ENCODE assay signal across 16 cellular contexts in the genomic region with DNA sequence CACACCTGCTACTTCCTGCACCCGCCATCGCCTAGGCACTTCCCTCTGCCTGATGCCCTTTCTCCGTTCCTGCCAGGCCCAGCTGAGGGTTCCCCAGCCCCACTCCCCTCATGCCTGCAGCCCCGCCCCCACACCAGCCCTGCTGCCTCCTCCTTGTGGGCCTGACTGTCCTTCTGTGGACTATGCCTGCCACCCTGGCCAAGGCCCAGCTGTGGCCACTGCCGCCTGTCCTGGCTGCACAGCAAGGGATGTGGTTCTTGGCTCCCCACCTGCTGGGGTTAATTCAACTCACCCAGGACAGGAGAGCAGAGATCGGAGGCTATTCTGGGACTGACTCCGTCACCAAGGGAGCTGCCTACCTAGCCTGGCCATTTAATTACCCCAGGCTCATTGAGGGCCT. TPM values are rescaled to one million over a fixed set of nuclear protein-coding genes. Genes with fewer than 3 reads are reported as not detected.
A peak's percentile ranks its signal among the peaks of the same experiment; 100 is the strongest.
DNase-seq lines count a peak whose midpoint lies in the region; ATAC-seq and TF ChIP-seq lines count a peak whose summit lies in the region.
"Had no signal": no experiment of that assay in that cellular context is flagged by ENCODE, and none has a peak within 500 bp of the region (broad histone marks: within the 10 kb centered on the region; RNA-seq: fewer than 3 reads in every experiment).

No MANE protein-coding gene starts in this region.

- no peak for ATAC-seq in GM21576 (IDR thresholded peaks at IDR 0.05; ENCODE audit: unreplicated experiment)
- no peak for ATAC-seq in GM18517 (IDR thresholded peaks at IDR 0.05; ENCODE audit: unreplicated experiment)

- DNase-seq in H7 (peak; percentile 74), endodermal cell (peak; percentile 62), neural progenitor cell (ENCODE audit: low spot score) (no peak), GDM1 (lab: John Stamatoyannopoulos, UW) (no peak), T-helper 9 cell (no peak)
- DNase-seq: AML-193; H9; NCI-H1436; NCI-H2227 treated with DMSO at 0.1 percent for 48 hours; NCI-H526; NK-92 treated with Interleukin-12 subunit alpha and Interleukin-12 subunit beta, amount 100 ng/mL, for 24 hours had no signal

- H3K4me3 ChIP-seq in BLaER1 treated with 17β-estradiol and CSF1 and Interleukin-3, amounts not matched to agents 10 nM and 100 nM: no peak overlapping the region
- H3K4me3 ChIP-seq in H7 (ENCODE audit: insufficient read depth, low read depth, low read length) (no peak overlapping the region), endodermal cell (ENCODE audit: low read length) (no peak overlapping the region), neural progenitor cell (no peak overlapping the region)

- peaks cover 13 to 61% (median 42%) of the 10 kb centered on the region in 10 experiments; a peak in 19 of 20 replicates for H3K4me1 ChIP-seq in BLaER1 treated with 17β-estradiol and CSF1 and Interleukin-3, amounts not matched to agents 10 nM and 100 nM
- H3K4me1 ChIP-seq in endodermal cell (ENCODE audit: control insufficient read depth, insufficient read depth, low read length) (no peaks in the 10 kb centered on the region), neural progenitor cell (peaks cover 16% of the 10 kb centered on the region)

- no peak overlapping the region for H2AFZ ChIP-seq in neural progenitor cell (replicated peaks)

- H4K20me1 ChIP-seq in BLaER1 treated with 17β-estradiol and CSF1 and Interleukin-3, amounts not matched to agents 10 nM and 100 nM: peaks cover 0 to 72% (median 21%) of the 10 kb centered on the region in 11 experiments; a peak in 13 of 22 replicates
- H4K20me1 ChIP-seq in neural progenitor cell (ENCODE audit: low read depth): peaks cover 26% of the 10 kb centered on the region

- TF ChIP-seq CTCF in endodermal cell (conservative IDR thresholded peaks at IDR 0.05) (no peak), neural progenitor cell (IDR thresholded peaks at IDR 0.05) (no peak)

- H3K4me2 ChIP-seq in BLaER1 treated with 17β-estradiol and CSF1 and Interleukin-3, amounts not matched to agents 10 nM and 100 nM: peak overlapping the region in 6 of 11 experiments; percentile 12 to 36 (median 24); a peak in 9 of 22 replicates
- no peak overlapping the region for H3K4me2 ChIP-seq in neural progenitor cell

- no peaks in the 10 kb centered on the region for H3K4me1 Mint-ChIP-seq in endodermal cell
- peaks cover 15% of the 10 kb centered on the region for H3K4me1 Mint-ChIP-seq in neural progenitor cell

- H3F3A ChIP-seq in neural progenitor cell (ENCODE audit: low read depth): no peaks in the 10 kb centered on the region

- H3K27ac Mint-ChIP-seq in endodermal cell: no peak overlapping the region
- H3K27ac Mint-ChIP-seq in neural progenitor cell: peak overlapping the region; percentile 42
- H3K27ac Mint-ChIP-seq: IgD-negative memory B cell had no signal

- 77 to 92% methylated on average over 4 to 7 of the region's 7 CpGs for WGBS in endodermal cell (ENCODE audit: insufficient coverage in 1 of 2, insufficient read length in 1 of 2), 2 experiments

- H3K36me3 ChIP-seq in BLaER1 treated with 17β-estradiol and CSF1 and Interleukin-3, amounts not matched to agents 10 nM and 100 nM: peaks cover 0 to 5% (median 0%) of the 10 kb centered on the region in 11 experiments; a peak in 1 of 22 replicates
- no peaks in the 10 kb centered on the region; the same call in 1 of the 2 replicates for H3K36me3 ChIP-seq in H7 (replicated peaks; ENCODE audit: control insufficient read depth, insufficient read depth, low read length)
- H3K36me3 ChIP-seq in endodermal cell (ENCODE audit: control insufficient read depth, insufficient read depth, low read length): peaks cover 21% of the 10 kb centered on the region
- H3K36me3 ChIP-seq in neural progenitor cell: no peaks in the 10 kb centered on the region

- H3K27ac ChIP-seq in BLaER1 treated with 17β-estradiol and CSF1 and Interleukin-3, amounts not matched to agents 10 nM and 100 nM: no peak overlapping the region
- H3K27ac ChIP-seq in endodermal cell (ENCODE audit: low read depth, low read length): no peak overlapping the region
- H3K27ac ChIP-seq in neural progenitor cell: no peak overlapping the region
- H3K27ac ChIP-seq: RWPE1 had no signal

- H3K27me3 Mint-ChIP-seq in endodermal cell (ENCODE audit: insufficient read depth): no peaks in the 10 kb centered on the region
- peaks cover 4% of the 10 kb centered on the region for H3K27me3 Mint-ChIP-seq in neural progenitor cell (ENCODE audit: insufficient read depth, low read depth)

- no peaks in the 10 kb centered on the region for H3K36me3 Mint-ChIP-seq in endodermal cell (ENCODE audit: low read depth)
- no peaks in the 10 kb centered on the region for H3K36me3 Mint-ChIP-seq in neural progenitor cell
- H3K36me3 Mint-ChIP-seq: IgD-negative memory B cell had no signal

- H3K4me3 Mint-ChIP-seq in endodermal cell: no peak overlapping the region
- no peak overlapping the region for H3K4me3 Mint-ChIP-seq in neural progenitor cell
- H3K4me3 Mint-ChIP-seq: H9, IgD-negative memory B cell had no signal

- H3K27me3 ChIP-seq in BLaER1 treated with 17β-estradiol and CSF1 and Interleukin-3, amounts not matched to agents 10 nM and 100 nM: no peaks in the 10 kb centered on the region; a peak in 2 of 22 replicates
- H3K27me3 ChIP-seq in H7 (ENCODE audit: control insufficient read depth, insufficient read depth, low read length): no peaks in the 10 kb centered on the region
- H3K27me3 ChIP-seq in endodermal cell (ENCODE audit: control insufficient read depth, insufficient read depth, low read length, poor library complexity, severe bottlenecking): no peaks in the 10 kb centered on the region
- H3K27me3 ChIP-seq in neural progenitor cell: no peaks in the 10 kb centered on the region

- H3K9ac ChIP-seq in BLaER1 treated with 17β-estradiol and CSF1 and Interleukin-3, amounts not matched to agents 10 nM and 100 nM: no peak overlapping the region
- no peak overlapping the region for H3K9ac ChIP-seq in endodermal cell (ENCODE audit: extremely low read depth, low read length, poor library complexity, severe bottlenecking)
- no peak overlapping the region for H3K9ac ChIP-seq in neural progenitor cell

- H3K9me3 Mint-ChIP-seq in endodermal cell (no peaks in the 10 kb centered on the region), neural progenitor cell (no peaks in the 10 kb centered on the region)
- H3K9me3 Mint-ChIP-seq: H9, IgD-negative memory B cell had no signal

- H3K79me2 ChIP-seq in neural progenitor cell (ENCODE audit: low read depth): no peaks in the 10 kb centered on the region

- H3K9me3 ChIP-seq in BLaER1 treated with 17β-estradiol and CSF1 and Interleukin-3, amounts not matched to agents 10 nM and 100 nM (replicated peaks in 1 of 11): no peaks in the 10 kb centered on the region
- H3K9me3 ChIP-seq in endodermal cell (ENCODE audit: control insufficient read depth, low read length) (no peaks in the 10 kb centered on the region), neural progenitor cell (ENCODE audit: low read depth) (no peaks in the 10 kb centered on the region)

RNA-seq across cellular contexts. Expression of a gene that starts 7.5 kb away (rescaled TPM):
- 12.3 and 12.9 TPM in 2 replicates for total RNA-seq in H7 (2014; rRNA removed; shearing (Covaris generic))
- total RNA-seq in endodermal cell (10 to 100 TPM; 12.2 to 17.2 TPM), neural progenitor cell (ENCODE audit: low replicate concordance) (4.3 and 7.8 TPM in 2 replicates)
- polyA plus RNA-seq in endodermal cell (2013, experiment 1 of 2): 15.2 TPM
- polyA plus RNA-seq in endodermal cell (2013, experiment 2 of 2): 13.7 TPM

RNA-seq across cellular contexts. Expression of a gene that starts 31.7 kb away (rescaled TPM):
- total RNA-seq in H7 (2014; rRNA removed; shearing (Covaris generic)): 24.2 and 26.1 TPM in 2 replicates
- total RNA-seq in endodermal cell: 10 to 100 TPM; 26.3 to 28.0 TPM
- 29.6 TPM for polyA plus RNA-seq in endodermal cell (2013, experiment 1 of 2)
- 26.6 TPM for polyA plus RNA-seq in endodermal cell (2013, experiment 2 of 2)
- 17.3 and 20.9 TPM in 2 replicates for total RNA-seq in neural progenitor cell (ENCODE audit: low replicate concordance)

RNA-seq across cellular contexts. Expression of a gene that starts 38.8 kb away (rescaled TPM):
- total RNA-seq in H7 (2014; rRNA removed; shearing (Covaris generic)): 26.1 and 27.5 TPM in 2 replicates
- total RNA-seq in endodermal cell (10 to 100 TPM; 31.6 to 37.6 TPM), neural progenitor cell (ENCODE audit: low replicate concordance) (3.5 and 9.4 TPM in 2 replicates)
- 18.6 TPM for polyA plus RNA-seq in endodermal cell (2013, experiment 1 of 2)
- 17.7 TPM for polyA plus RNA-seq in endodermal cell (2013, experiment 2 of 2)

Comparison
In these comparisons a context has a peak if more than half of its experiments do, and no peak if none do; other contexts are left out.
1. DNase-seq: peak in H7 (single experiment) and endodermal cell (single experiment); none in neural progenitor cell (single experiment), GDM1 (single experiment) and T-helper 9 cell (single experiment).